Comparison of ENCODE assay signal across 12 cellular contexts in the genomic region with DNA sequence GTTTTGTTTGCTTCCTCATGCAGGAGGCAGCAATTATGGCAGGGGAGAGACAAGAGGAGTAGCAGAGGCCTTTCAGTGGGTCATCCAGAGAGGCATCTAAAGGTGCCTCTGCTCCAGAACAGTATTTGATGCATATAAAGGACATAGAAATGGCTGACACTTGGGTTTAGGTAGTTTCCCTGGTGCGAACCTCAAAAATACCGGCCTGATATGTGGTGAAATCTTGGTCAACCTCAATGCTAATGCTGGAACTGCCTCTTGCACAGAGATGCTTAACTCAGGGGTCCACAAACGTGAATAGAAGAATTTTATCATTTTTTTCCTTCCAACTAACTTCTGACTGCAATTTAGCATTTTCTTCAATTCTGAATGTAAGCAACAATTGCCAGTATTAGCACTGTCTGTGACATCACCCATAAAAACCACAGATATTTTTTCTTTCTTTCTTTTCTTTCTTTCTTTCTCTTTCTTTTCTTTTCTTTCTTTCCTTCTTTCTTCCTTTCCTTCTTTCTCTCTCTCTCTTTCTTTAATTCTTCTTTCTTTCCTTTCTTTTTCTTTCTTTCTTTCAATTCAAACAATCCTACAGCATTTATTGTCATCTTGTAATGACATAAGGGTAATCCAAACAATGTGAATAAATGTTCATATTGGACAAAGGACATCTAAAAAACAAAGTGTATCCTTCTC.
DNase-seq lines count a peak whose midpoint lies in the region; ATAC-seq and TF ChIP-seq lines count a peak whose summit lies in the region.
"Had no signal": no experiment of that assay in that cellular context is flagged by ENCODE, and none has a peak within 500 bp of the region (broad histone marks: within the 10 kb centered on the region; RNA-seq: fewer than 3 reads in every experiment).

No MANE protein-coding gene starts in this region.

- peak overlapping the region; percentile 22 for H3K4me3 Mint-ChIP-seq in central memory CD8-positive, alpha-beta T cell

- H3K4me1 ChIP-seq in hepatocyte (ENCODE audit: insufficient read depth) (no peaks in the 10 kb centered on the region), prostate gland (replicated peaks) (no peaks in the 10 kb centered on the region)

- no peak overlapping the region for H3K4me2 ChIP-seq in hepatocyte
- H3K4me2 ChIP-seq: BLaER1 had no signal

- H3K27me3 ChIP-seq in AG04450 (ENCODE audit: control insufficient read depth, insufficient read depth, low read length) (no peaks in the 10 kb centered on the region), hepatocyte (no peaks in the 10 kb centered on the region), prostate gland (replicated peaks; ENCODE audit: insufficient read depth) (no peaks in the 10 kb centered on the region)
- H3K27me3 ChIP-seq: BLaER1, cardiac muscle cell had no signal

- intact Hi-C loops in prostate gland (cut with DNase I), result no loop called here

- peak overlapping the region; percentile 80 for H3K27ac Mint-ChIP-seq in central memory CD8-positive, alpha-beta T cell (ENCODE audit: low read depth)

- no peaks in the 10 kb centered on the region for H3K79me2 ChIP-seq in hepatocyte

- H3K4me1 Mint-ChIP-seq in central memory CD8-positive, alpha-beta T cell, result peaks cover 18% of the 10 kb centered on the region

- ATAC-seq in GM18519 (IDR thresholded peaks at IDR 0.05; ENCODE audit: low FRiP score, unreplicated experiment) (peak; percentile 65), HG02884 (IDR thresholded peaks at IDR 0.05; ENCODE audit: unreplicated experiment) (peak; percentile 78), GM21619 (IDR thresholded peaks at IDR 0.05; ENCODE audit: unreplicated experiment) (no peak)
- ATAC-seq in central memory CD8-positive, alpha-beta T cell (replicated peaks; ENCODE audit: extremely low read depth, poor library complexity, severe bottlenecking), result peak; percentile 82

- H2AFZ ChIP-seq in hepatocyte, result no peak overlapping the region

- H3K9me3 ChIP-seq in AG04450 (ENCODE audit: control insufficient read depth, insufficient read depth, low read length), result no peaks in the 10 kb centered on the region
- no peaks in the 10 kb centered on the region for H3K9me3 ChIP-seq in hepatocyte (ENCODE audit: low read depth)
- no peaks in the 10 kb centered on the region for H3K9me3 ChIP-seq in prostate gland
- H3K9me3 ChIP-seq: BLaER1 had no signal

- CTCF ChIA-PET in AG04450 (lab: Charles Lee), result no interaction called here

- H3K4me3 ChIP-seq in AG04450 (ENCODE audit: low read depth, low read length), result no peak overlapping the region; the same call in 1 of the 2 replicates
- no peak overlapping the region for H3K4me3 ChIP-seq in hepatocyte
- H3K4me3 ChIP-seq in prostate gland, result no peak overlapping the region
- H3K4me3 ChIP-seq: BLaER1, cardiac muscle cell had no signal

- H3K9me2 ChIP-seq in hepatocyte (replicated peaks; ENCODE audit: insufficient read depth), result no peaks in the 10 kb centered on the region

- H3K27me3 Mint-ChIP-seq in central memory CD8-positive, alpha-beta T cell, result peaks cover 63% of the 10 kb centered on the region

- H3K9me3 Mint-ChIP-seq in central memory CD8-positive, alpha-beta T cell, result no peaks in the 10 kb centered on the region

- no peak for TF ChIP-seq POLR2A in prostate gland (IDR thresholded peaks at IDR 0.05)

- TF ChIP-seq CTCF in AG04450 (IDR thresholded peaks at IDR 0.05; ENCODE audit: low read depth, low read length), result no peak
- TF ChIP-seq CTCF in hepatocyte (IDR thresholded peaks at IDR 0.05; ENCODE audit: poor library complexity), result no peak
- TF ChIP-seq CTCF in prostate gland (IDR thresholded peaks at IDR 0.05), result no peak

- peak overlapping the region; percentile 83 for H3K27ac ChIP-seq in AG04450 (ENCODE audit: low read depth, low read length)
- no peak overlapping the region for H3K27ac ChIP-seq in hepatocyte
- no peak overlapping the region for H3K27ac ChIP-seq in prostate gland
- H3K27ac ChIP-seq: BLaER1, cardiac muscle cell had no signal

- no peaks in the 10 kb centered on the region for H4K20me1 ChIP-seq in hepatocyte (ENCODE audit: insufficient read depth, poor library complexity, severe bottlenecking)
- H4K20me1 ChIP-seq: BLaER1 had no signal

- H3K36me3 ChIP-seq in hepatocyte (replicated peaks; ENCODE audit: insufficient read depth, low read depth) (no peaks in the 10 kb centered on the region), prostate gland (no peaks in the 10 kb centered on the region)
- H3K36me3 ChIP-seq: BLaER1, cardiac muscle cell had no signal

- 88% methylated on average over 3 of the region's 3 CpGs for WGBS in hepatocyte (ENCODE audit: low lambda C conversion rate, missing lambda C conversion rate)
- WGBS in prostate gland, result 89% methylated on average over 3 of the region's 3 CpGs

- POLR2A ChIA-PET in AG04450 (lab: Yijun Ruan, JAX), result interaction anchor here (1.0 kb wide), 1 partner anchor 36 kb away, joined by 3 read pairs; no protein-coding TSS in a partner anchor

- no peak for DNase-seq in AG04450 (ENCODE audit: low read depth, low spot score)
- DNase-seq in central memory CD8-positive, alpha-beta T cell (ENCODE audit: low spot score in 2 of 2), result peak in 1 of 2 donors; percentile 20
- DNase-seq in hepatocyte (ENCODE audit: low spot score), result no peak
- DNase-seq in prostate gland (ENCODE audit: low spot score), result no peak
- DNase-seq in activated naive CD4-positive, alpha-beta T cell treated with anti-CD3 and anti-CD28 coated beads, Interleukin-2, amount 50 U/mL, for 16 hours, result no peak
- DNase-seq: NCI-H2081, T-helper 9 cell had no signal

- H3K36me3 Mint-ChIP-seq in central memory CD8-positive, alpha-beta T cell (ENCODE audit: insufficient read depth), result no peaks in the 10 kb centered on the region
